Comparison of ENCODE assay signal across 8 cellular contexts in genomic region chr12:120713861-120714482, GRCh38. TPM values are rescaled to one million over a fixed set of nuclear protein-coding genes. Genes with fewer than 3 reads are reported as not detected.
DNase-seq lines count a peak whose midpoint lies in the region; ATAC-seq and TF ChIP-seq lines count a peak whose summit lies in the region.

No MANE protein-coding gene starts in this region.

- no peaks in the 10 kb centered on the region for H3K27me3 ChIP-seq in DOHH2 (ENCODE audit: control insufficient read depth, low read length)
- no peaks in the 10 kb centered on the region for H3K27me3 ChIP-seq in KMS-11 (ENCODE audit: insufficient read depth, low read depth)

- peak; percentile 65 for ATAC-seq in esophagus mucosa
- ATAC-seq in GM18909 (IDR thresholded peaks at IDR 0.05; ENCODE audit: poor library complexity, unreplicated experiment), result no peak

- H3K27ac Mint-ChIP-seq in nephron, result peak overlapping the region; percentile 5 to 85 (median 43)
- no peak overlapping the region for H3K27ac Mint-ChIP-seq in stimulated activated naive CD8-positive, alpha-beta T cell treated with anti-CD3 and anti-CD28 coated beads, Interleukin-15, Interleukin-2, amounts not matched to agents 100 ng/mL and 50 ng/mL, for 24 hours

- H3K9ac ChIP-seq in KMS-11, result no peak overlapping the region

- no peaks in the 10 kb centered on the region for H3K27me3 Mint-ChIP-seq in nephron (ENCODE audit: low read depth)
- H3K27me3 Mint-ChIP-seq in stimulated activated naive CD8-positive, alpha-beta T cell treated with anti-CD3 and anti-CD28 coated beads, Interleukin-15, Interleukin-2, amounts not matched to agents 100 ng/mL and 50 ng/mL, for 24 hours, result no peaks in the 10 kb centered on the region

- no peaks in the 10 kb centered on the region for H3K9me3 Mint-ChIP-seq in nephron
- no peaks in the 10 kb centered on the region for H3K9me3 Mint-ChIP-seq in stimulated activated naive CD8-positive, alpha-beta T cell treated with anti-CD3 and anti-CD28 coated beads, Interleukin-15, Interleukin-2, amounts not matched to agents 100 ng/mL and 50 ng/mL, for 24 hours

- H3K79me2 ChIP-seq in DOHH2 (ENCODE audit: control insufficient read depth, low read length) (peaks cover 17% of the 10 kb centered on the region), KMS-11 (ENCODE audit: insufficient read depth, low read depth) (no peaks in the 10 kb centered on the region)

- peak overlapping the region; percentile 80 to 83 (median 81) for H3K4me3 Mint-ChIP-seq in nephron
- peak overlapping the region; percentile 42 for H3K4me3 Mint-ChIP-seq in stimulated activated naive CD8-positive, alpha-beta T cell treated with anti-CD3 and anti-CD28 coated beads, Interleukin-15, Interleukin-2, amounts not matched to agents 100 ng/mL and 50 ng/mL, for 24 hours

- peaks cover 18% of the 10 kb centered on the region for H3F3A ChIP-seq in DOHH2 (ENCODE audit: control insufficient read depth, insufficient read depth)

- no peaks in the 10 kb centered on the region for H4K20me1 ChIP-seq in DOHH2 (ENCODE audit: control insufficient read depth, insufficient read depth, low read depth, low read length)
- H4K20me1 ChIP-seq in KMS-11 (ENCODE audit: insufficient read depth), result no peaks in the 10 kb centered on the region

- no peak overlapping the region for H2AFZ ChIP-seq in KMS-11 (ENCODE audit: low read depth)

- no peaks in the 10 kb centered on the region for H3K9me2 ChIP-seq in DOHH2 (replicated peaks; ENCODE audit: control insufficient read depth, low read length)

- H3K4me1 ChIP-seq in DOHH2 (ENCODE audit: control insufficient read depth, low read length) (peaks cover 30% of the 10 kb centered on the region), KMS-11 (ENCODE audit: low read depth, poor library complexity, severe bottlenecking) (peaks cover 17% of the 10 kb centered on the region)

- H3K4me2 ChIP-seq in DOHH2 (ENCODE audit: low read length), result peak overlapping the region; percentile 32
- H3K4me2 ChIP-seq in KMS-11, result no peak overlapping the region

- TF ChIP-seq CTCF in DOHH2 (IDR thresholded peaks at IDR 0.05; ENCODE audit: low read depth, low read length, poor library complexity, severe bottlenecking), result peak; percentile 88
- TF ChIP-seq CTCF in KMS-11 (conservative IDR thresholded peaks at IDR 0.05; ENCODE audit: low read depth, low read length), result peak; percentile 85
- peak; percentile 81 to 86 (median 84) for TF ChIP-seq CTCF in nephron (IDR thresholded peaks at IDR 0.05; ENCODE audit: unreplicated experiment in 3 of 3)

- H3K4me3 ChIP-seq in DOHH2 (ENCODE audit: low read length) (no peak overlapping the region), KMS-11 (IDR thresholded peaks at IDR 0.05; ENCODE audit: insufficient read depth, low read depth, low read length) (no peak overlapping the region)

- DNase-seq in OCI-M1 (lab: John Stamatoyannopoulos, UW) (peak; percentile 89), activated T-cell treated with anti-CD3 and anti-CD28 coated beads for 1 hour (ENCODE audit: low read depth) (peak; percentile 61)

- H3K9me3 ChIP-seq in DOHH2 (ENCODE audit: control insufficient read depth, insufficient read depth, low read length), result no peaks in the 10 kb centered on the region

- H3K36me3 Mint-ChIP-seq in nephron (ENCODE audit: low read depth), result peaks cover 43% of the 10 kb centered on the region
- H3K36me3 Mint-ChIP-seq in stimulated activated naive CD8-positive, alpha-beta T cell treated with anti-CD3 and anti-CD28 coated beads, Interleukin-15, Interleukin-2, amounts not matched to agents 100 ng/mL and 50 ng/mL, for 24 hours (ENCODE audit: low read depth), result peaks cover 42% of the 10 kb centered on the region

- H3K4me1 Mint-ChIP-seq in nephron, result peaks cover 30% of the 10 kb centered on the region
- H3K4me1 Mint-ChIP-seq in stimulated activated naive CD8-positive, alpha-beta T cell treated with anti-CD3 and anti-CD28 coated beads, Interleukin-15, Interleukin-2, amounts not matched to agents 100 ng/mL and 50 ng/mL, for 24 hours (ENCODE audit: low read depth), result peaks cover 43% of the 10 kb centered on the region

- H3K27ac ChIP-seq in DOHH2 (ENCODE audit: low read depth, low read length) (no peak overlapping the region), KMS-11 (no peak overlapping the region)

- H3K36me3 ChIP-seq in DOHH2 (ENCODE audit: control insufficient read depth, low read length), result peaks cover 58% of the 10 kb centered on the region
- H3K36me3 ChIP-seq in KMS-11 (ENCODE audit: insufficient read depth), result no peaks in the 10 kb centered on the region

RNA-seq across cellular contexts. Expression of gene UNC119B, which starts 3.7 kb away (rescaled TPM):
- 14.7 TPM for total RNA-seq in esophagus mucosa

RNA-seq across cellular contexts. Expression of gene ACADS, which starts 11.7 kb away (rescaled TPM):
- total RNA-seq in esophagus mucosa, result 11.3 TPM

RNA-seq across cellular contexts. Expression of gene MLEC, which starts 27.0 kb away (rescaled TPM):
- 40.1 TPM for total RNA-seq in esophagus mucosa
